Comparison of ENCODE assay signal across 8 cellular contexts in genomic region chr7:152674860-152675760, GRCh38. TPM values are rescaled to one million over a fixed set of nuclear protein-coding genes. Genes with fewer than 3 reads are reported as not detected.
DNase-seq lines count a peak whose midpoint lies in the region; ATAC-seq lines count a peak whose summit lies in the region.

No MANE protein-coding gene starts in this region.

- ATAC-seq in GM18498 (IDR thresholded peaks at IDR 0.05; ENCODE audit: unreplicated experiment) (peak; percentile 28), HG03108 (IDR thresholded peaks at IDR 0.05; ENCODE audit: unreplicated experiment) (peak; percentile 20)
- peak; percentile 52 for ATAC-seq in stimulated activated naive CD8-positive, alpha-beta T cell treated with anti-CD3 and anti-CD28 coated beads, Interleukin-15, amount 100 ng/mL, for 72 hours

- H3K27ac Mint-ChIP-seq in activated T-helper 2 cell treated with anti-CD3 and anti-CD28 coated beads, Interferon-gamma antibody, Interleukin-2, Interleukin-4, amounts not matched to agents 10 μg/mL and 5 μg/mL and 100 μg/mL, durations not matched to agents 14 hours and 24 hours and 36 hours: peak overlapping the region; percentile 50
- H3K27ac Mint-ChIP-seq in stimulated activated naive CD8-positive, alpha-beta T cell treated with anti-CD3 and anti-CD28 coated beads, Interleukin-15, amount 100 ng/mL, for 72 hours: peak overlapping the region; percentile 98 to 99

- H3K27me3 Mint-ChIP-seq in activated T-helper 2 cell treated with anti-CD3 and anti-CD28 coated beads, Interferon-gamma antibody, Interleukin-2, Interleukin-4, amounts not matched to agents 10 μg/mL and 5 μg/mL and 100 μg/mL, durations not matched to agents 14 hours and 24 hours and 36 hours (ENCODE audit: low read depth): no peaks in the 10 kb centered on the region
- H3K27me3 Mint-ChIP-seq in stimulated activated naive CD8-positive, alpha-beta T cell treated with anti-CD3 and anti-CD28 coated beads, Interleukin-15, amount 100 ng/mL, for 72 hours: no peaks in the 10 kb centered on the region

- H3K4me3 Mint-ChIP-seq in activated T-helper 2 cell treated with anti-CD3 and anti-CD28 coated beads, Interferon-gamma antibody, Interleukin-2, Interleukin-4, amounts not matched to agents 10 μg/mL and 5 μg/mL and 100 μg/mL, durations not matched to agents 14 hours and 24 hours and 36 hours (ENCODE audit: low read depth): peak overlapping the region; percentile 93
- peak overlapping the region; percentile 88 to 97 for H3K4me3 Mint-ChIP-seq in stimulated activated naive CD8-positive, alpha-beta T cell treated with anti-CD3 and anti-CD28 coated beads, Interleukin-15, amount 100 ng/mL, for 72 hours

- intact Hi-C loops in activated T-helper 2 cell treated with anti-CD3 and anti-CD28 coated beads, Interferon-gamma antibody, Interleukin-2, Interleukin-4, amounts not matched to agents 10 μg/mL and 5 μg/mL and 100 μg/mL, durations not matched to agents 14 hours and 24 hours and 36 hours (cut with micrococcal nuclease): loop anchor here (2.0 to 10.0 kb wide), 4 partner anchors 340 to 1150 kb away; partner anchors contain the start of gene GALNT11

- peaks cover 21% of the 10 kb centered on the region for H3K36me3 Mint-ChIP-seq in activated T-helper 2 cell treated with anti-CD3 and anti-CD28 coated beads, Interferon-gamma antibody, Interleukin-2, Interleukin-4, amounts not matched to agents 10 μg/mL and 5 μg/mL and 100 μg/mL, durations not matched to agents 14 hours and 24 hours and 36 hours (ENCODE audit: low read depth)

- H3K4me1 Mint-ChIP-seq in activated T-helper 2 cell treated with anti-CD3 and anti-CD28 coated beads, Interferon-gamma antibody, Interleukin-2, Interleukin-4, amounts not matched to agents 10 μg/mL and 5 μg/mL and 100 μg/mL, durations not matched to agents 14 hours and 24 hours and 36 hours (ENCODE audit: low read depth): peaks cover 17% of the 10 kb centered on the region
- H3K4me1 Mint-ChIP-seq in stimulated activated naive CD8-positive, alpha-beta T cell treated with anti-CD3 and anti-CD28 coated beads, Interleukin-15, amount 100 ng/mL, for 72 hours: peaks cover 7% of the 10 kb centered on the region

- in situ Hi-C loops in ACHN (cut with HindIII; ENCODE audit: low pct_ligation_motif_present, low pct_unique_long_range_greater_than_20kb, low sequenced_read_pairs): no loop called here

- no peaks in the 10 kb centered on the region for H3K9me3 Mint-ChIP-seq in activated T-helper 2 cell treated with anti-CD3 and anti-CD28 coated beads, Interferon-gamma antibody, Interleukin-2, Interleukin-4, amounts not matched to agents 10 μg/mL and 5 μg/mL and 100 μg/mL, durations not matched to agents 14 hours and 24 hours and 36 hours
- no peaks in the 10 kb centered on the region for H3K9me3 Mint-ChIP-seq in stimulated activated naive CD8-positive, alpha-beta T cell treated with anti-CD3 and anti-CD28 coated beads, Interleukin-15, amount 100 ng/mL, for 72 hours

- peak; percentile 31 for DNase-seq in ACHN
- DNase-seq in NCI-H345 (lab: John Stamatoyannopoulos, UW): peak; percentile 95
- DNase-seq in activated T-helper 2 cell treated with anti-CD3 and anti-CD28 coated beads, Interferon-gamma antibody, Interleukin-2, Interleukin-4, amounts not matched to agents 10 μg/mL and 5 μg/mL and 100 μg/mL, durations not matched to agents 14 hours and 24 hours and 36 hours (ENCODE audit: low spot score): peak; percentile 22
- DNase-seq in iPS-NIHi11 (ENCODE audit: low spot score): peak; percentile 45
- DNase-seq in stimulated activated naive CD8-positive, alpha-beta T cell treated with anti-CD3 and anti-CD28 coated beads, Interleukin-15, amount 100 ng/mL, for 72 hours: peak in 1 of 2 donors; percentile 37
- DNase-seq in KG1 (lab: John Stamatoyannopoulos, UW): no peak

RNA-seq across cellular contexts. Expression of gene XRCC2, which starts 0.8 kb away (rescaled TPM):
- total RNA-seq in activated T-helper 2 cell treated with anti-CD3 and anti-CD28 coated beads, Interferon-gamma antibody, Interleukin-2, Interleukin-4, amounts not matched to agents 10 μg/mL and 5 μg/mL and 100 μg/mL, durations not matched to agents 14 hours and 24 hours and 36 hours: 21.8 and 22.2 TPM in 2 replicates
